1 cellular context compared by ENCODE assay signal in genomic region chr11:35241531-35241930, GRCh38.
TF ChIP-seq lines count a peak whose summit lies in the region.

No MANE protein-coding gene starts in this region.

TF ChIP-seq in IMR-90, 13 proteins besides CTCF, POLR2A, EP300 and RAD21:
- TF ChIP-seq CHD1 (IDR thresholded peaks at IDR 0.05; ENCODE audit: low read depth, low read length) (no peak), BHLHE40 (IDR thresholded peaks at IDR 0.05; ENCODE audit: low read depth, low read length) (no peak), ELK1 (IDR thresholded peaks at IDR 0.05; ENCODE audit: borderline replicate concordance, low read depth, low read length) (no peak), RFX5 (IDR thresholded peaks at IDR 0.05; ENCODE audit: low read depth, low read length) (no peak), MXI1 (IDR thresholded peaks at IDR 0.05; ENCODE audit: borderline replicate concordance, low read depth, low read length) (no peak), RCOR1 (IDR thresholded peaks at IDR 0.05; ENCODE audit: insufficient replicate concordance, low read length) (no peak), SMC3 (IDR thresholded peaks at IDR 0.05; ENCODE audit: low read depth, low read length) (no peak), NFE2L2 (IDR thresholded peaks at IDR 0.05; ENCODE audit: low read depth, low read length) (no peak), FOS (IDR thresholded peaks at IDR 0.05; ENCODE audit: low read depth, low read length) (no peak), MAFK (IDR thresholded peaks at IDR 0.05; ENCODE audit: low read depth, low read length) (no peak), USF2 (IDR thresholded peaks at IDR 0.05; ENCODE audit: low read depth, low read length) (no peak), MAZ (IDR thresholded peaks at IDR 0.05; ENCODE audit: borderline replicate concordance, low read depth, low read length) (no peak)
